In the genomic region with DNA sequence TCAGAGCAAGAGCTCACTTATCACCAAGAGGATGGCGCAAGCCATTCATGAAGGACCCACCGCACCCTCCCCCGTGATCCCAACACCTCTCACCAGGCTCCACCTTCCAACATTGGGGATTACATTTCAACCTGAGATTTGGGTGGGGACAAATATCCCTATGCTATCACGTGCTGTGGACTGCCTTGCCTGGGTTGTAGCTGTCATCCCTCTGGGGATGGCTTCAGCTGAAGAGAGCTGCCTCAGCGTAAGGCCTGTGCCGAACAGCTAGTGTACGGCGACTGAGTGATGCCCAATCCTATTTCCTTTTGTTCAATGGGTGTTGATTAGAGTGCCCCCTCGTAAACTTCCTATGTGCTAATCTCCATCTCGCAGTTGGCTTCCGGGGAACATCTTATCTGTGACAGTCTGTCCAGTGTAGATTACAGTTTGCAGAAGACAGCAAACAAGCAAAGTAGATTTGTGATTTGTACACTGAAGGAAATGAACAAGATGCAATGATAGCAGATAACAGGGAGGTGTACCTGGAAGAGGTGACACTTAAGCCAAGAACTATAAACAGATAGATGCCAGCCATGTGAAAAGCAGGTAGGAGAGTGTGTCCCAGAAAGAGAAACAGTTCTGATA, we compare ENCODE assay signal across 26 cellular contexts. TPM values are rescaled to one million over a fixed set of nuclear protein-coding genes. Genes with fewer than 3 reads are reported as not detected.
"Had no signal": no experiment of that assay in that cellular context is flagged by ENCODE, and none has a peak within 500 bp of the region (broad histone marks: within the 10 kb centered on the region; RNA-seq: fewer than 3 reads in every experiment).

No MANE protein-coding gene starts in this region.

- H3K36me3 Mint-ChIP-seq: activated CD8-positive, alpha-beta memory T cell treated with anti-CD3 and anti-CD28 coated beads, Interleukin-2, amount 10 ng/mL, durations not matched to agents 7 days and 5 days; activated naive CD8-positive, alpha-beta T cell; natural killer cell treated with Interleukin-12 subunit alpha and Interleukin-12 subunit beta and Interleukin-15 and Interleukin-18, amount 100 ng/mL, for 72 hours had no signal

- H3K27ac ChIP-seq: esophagus squamous epithelium, left lung, lower lobe of right lung, spleen, suprapubic skin, tibial artery, upper lobe of right lung had no signal

- H3K4me1 Mint-ChIP-seq: activated CD4-positive, alpha-beta T cell treated with anti-CD3 and anti-CD28 coated beads for 36 hours; activated CD8-positive, alpha-beta memory T cell treated with anti-CD3 and anti-CD28 coated beads, Interleukin-2, amount 10 ng/mL, durations not matched to agents 7 days and 5 days; central memory CD8-positive, alpha-beta T cell had no signal

- H3K9me3 ChIP-seq: esophagus squamous epithelium, left lung, lower lobe of right lung, spleen, suprapubic skin, tibial artery, upper lobe of right lung had no signal

- H3K4me3 Mint-ChIP-seq: activated CD4-positive, alpha-beta T cell treated with anti-CD3 and anti-CD28 coated beads for 36 hours; activated CD8-positive, alpha-beta memory T cell treated with anti-CD3 and anti-CD28 coated beads, Interleukin-2, amount 10 ng/mL, durations not matched to agents 7 days and 5 days; activated CD8-positive, alpha-beta T cell treated with anti-CD3 and anti-CD28 coated beads, Interleukin-2, amount 10 ng/mL, durations not matched to agents 7 days and 5 days; activated naive CD8-positive, alpha-beta T cell; central memory CD8-positive, alpha-beta T cell; dendritic cell treated with granulocyte-macrophage colony-stimulating factor and Interleukin-4, amounts not matched to agents 40 ng/mL and 50 ng/mL, for 4 days; natural killer cell treated with Interleukin-12 subunit alpha and Interleukin-12 subunit beta and Interleukin-15 and Interleukin-18, amount 100 ng/mL, for 72 hours had no signal

- H3K27me3 ChIP-seq: esophagus squamous epithelium, left lung, spleen, suprapubic skin, tibial artery, upper lobe of right lung had no signal

- ATAC-seq: activated CD4-positive, alpha-beta T cell treated with anti-CD3 and anti-CD28 coated beads for 36 hours; activated CD8-positive, alpha-beta memory T cell treated with anti-CD3 and anti-CD28 coated beads, Interleukin-2, amount 10 ng/mL, durations not matched to agents 7 days and 5 days; activated CD8-positive, alpha-beta T cell treated with anti-CD3 and anti-CD28 coated beads, Interleukin-2, amount 10 ng/mL, durations not matched to agents 7 days and 5 days; left lung; right cardiac atrium; upper lobe of right lung had no signal

- H3K36me3 ChIP-seq: esophagus squamous epithelium, left lung, lower lobe of right lung, spleen, suprapubic skin, tibial artery, upper lobe of right lung had no signal

- H3K27ac Mint-ChIP-seq: activated CD4-positive, alpha-beta T cell treated with anti-CD3 and anti-CD28 coated beads for 36 hours; activated CD8-positive, alpha-beta memory T cell treated with anti-CD3 and anti-CD28 coated beads, Interleukin-2, amount 10 ng/mL, durations not matched to agents 7 days and 5 days; activated CD8-positive, alpha-beta T cell treated with anti-CD3 and anti-CD28 coated beads, Interleukin-2, amount 10 ng/mL, durations not matched to agents 7 days and 5 days; activated naive CD8-positive, alpha-beta T cell; dendritic cell treated with granulocyte-macrophage colony-stimulating factor and Interleukin-4, amounts not matched to agents 40 ng/mL and 50 ng/mL, for 4 days; natural killer cell treated with Interleukin-12 subunit alpha and Interleukin-12 subunit beta and Interleukin-15 and Interleukin-18, amount 100 ng/mL, for 72 hours had no signal

- H3K9me3 Mint-ChIP-seq: central memory CD8-positive, alpha-beta T cell; natural killer cell treated with Interleukin-12 subunit alpha and Interleukin-12 subunit beta and Interleukin-15 and Interleukin-18, amount 100 ng/mL, for 72 hours had no signal

- DNase-seq: activated CD4-positive, alpha-beta T cell treated with anti-CD3 and anti-CD28 coated beads for 36 hours; activated CD4-positive, CD25-positive, alpha-beta regulatory T cell; activated CD8-positive, alpha-beta memory T cell treated with anti-CD3 and anti-CD28 coated beads, Interleukin-2, amount 10 ng/mL, durations not matched to agents 7 days and 5 days; activated CD8-positive, alpha-beta T cell treated with anti-CD3 and anti-CD28 coated beads, Interleukin-2, amount 10 ng/mL, durations not matched to agents 7 days and 5 days; activated effector memory CD4-positive, alpha-beta T cell treated with Interleukin-2 at 50 U/mL for 16 hours; activated naive CD4-positive, alpha-beta T cell treated with Interleukin-2 at 50 U/mL for 16 hours; anterior cingulate cortex; effector CD4-positive, alpha-beta T cell; esophagus squamous epithelium; foreskin melanocyte; kidney glomerular epithelial cell; left lung; lower lobe of right lung; mesenchymal stem cell; right cardiac atrium; spleen; stimulated activated naive CD4-positive, alpha-beta T cell; T-helper 9 cell; tibial artery; upper lobe of right lung had no signal

- H3K4me1 ChIP-seq: left lung, lower lobe of right lung, spleen, suprapubic skin, tibial artery, upper lobe of right lung had no signal

- H3K4me3 ChIP-seq: esophagus squamous epithelium, left lung, lower lobe of right lung, spleen, suprapubic skin, tibial artery, upper lobe of right lung had no signal

- H3K27me3 Mint-ChIP-seq: activated CD4-positive, alpha-beta T cell treated with anti-CD3 and anti-CD28 coated beads for 36 hours; activated CD8-positive, alpha-beta memory T cell treated with anti-CD3 and anti-CD28 coated beads, Interleukin-2, amount 10 ng/mL, durations not matched to agents 7 days and 5 days; activated naive CD8-positive, alpha-beta T cell; dendritic cell treated with granulocyte-macrophage colony-stimulating factor and Interleukin-4, amounts not matched to agents 40 ng/mL and 50 ng/mL, for 4 days; natural killer cell treated with Interleukin-12 subunit alpha and Interleukin-12 subunit beta and Interleukin-15 and Interleukin-18, amount 100 ng/mL, for 72 hours had no signal

RNA-seq across cellular contexts. Expression of gene ARL11, which starts 31.2 kb away (rescaled TPM):
- total RNA-seq: bronchial epithelial cell had no signal
